9 cellular contexts compared by ENCODE assay signal in genomic region chr13:51804295-51805172, GRCh38. TPM values are rescaled to one million over a fixed set of nuclear protein-coding genes. Genes with fewer than 3 reads are reported as not detected.
DNase-seq lines count a peak whose midpoint lies in the region; ATAC-seq lines count a peak whose summit lies in the region.
"Had no signal": no experiment of that assay in that cellular context is flagged by ENCODE, and none has a peak within 500 bp of the region (broad histone marks: within the 10 kb centered on the region; RNA-seq: fewer than 3 reads in every experiment).

No MANE protein-coding gene starts in this region.

- POLR2A ChIA-PET in activated naive CD8-positive, alpha-beta T cell treated with anti-CD3 and anti-CD28 coated beads, Interleukin-2, amount 10 ng/mL, durations not matched to agents 7 days and 5 days (lab: Charles Lee) = interaction anchor here (1.3 to 1.6 kb wide), 2 partner anchors 11 to 352 kb away, joined by 4 to 8 read pairs; partner anchors contain the start of gene INTS6

- peaks cover 39 to 50% (median 44%) of the 10 kb centered on the region in 3 donors for H3K4me1 ChIP-seq in skeletal muscle tissue (ENCODE audit: control insufficient read depth in 3 of 3, insufficient read depth in 3 of 3, low read length in 3 of 3)

- ATAC-seq in activated naive CD8-positive, alpha-beta T cell treated with anti-CD3 and anti-CD28 coated beads, Interleukin-2, amount 10 ng/mL, durations not matched to agents 7 days and 5 days (ENCODE audit: low read depth) = no peak
- ATAC-seq in HG03108 (IDR thresholded peaks at IDR 0.05; ENCODE audit: unreplicated experiment) = no peak
- ATAC-seq in HG02970 (IDR thresholded peaks at IDR 0.05; ENCODE audit: low FRiP score, unreplicated experiment) = no peak

- peaks cover 36% of the 10 kb centered on the region for H3K4me1 Mint-ChIP-seq in activated naive CD8-positive, alpha-beta T cell treated with anti-CD3 and anti-CD28 coated beads, Interleukin-2, amount 10 ng/mL, durations not matched to agents 7 days and 5 days

- H3K36me3 Mint-ChIP-seq in activated naive CD8-positive, alpha-beta T cell treated with anti-CD3 and anti-CD28 coated beads, Interleukin-2, amount 10 ng/mL, durations not matched to agents 7 days and 5 days = no peaks in the 10 kb centered on the region

- peak; percentile 46 for DNase-seq in D341Med (ENCODE audit: low spot score)
- peak; percentile 55 for DNase-seq in NCI-H1092 treated with DMSO at 0.1 percent for 48 hours (lab: John Stamatoyannopoulos, UW)
- peak; percentile 52 for DNase-seq in activated naive CD8-positive, alpha-beta T cell treated with anti-CD3 and anti-CD28 coated beads, Interleukin-2, amount 10 ng/mL, durations not matched to agents 7 days and 5 days
- peak in 29 of 51 donors; percentile 14 to 89 (median 42) for DNase-seq in hypothalamus (lab: John Stamatoyannopoulos, UW)
- DNase-seq in DMS153 treated with DMSO at 0.1 percent for 48 hours (lab: John Stamatoyannopoulos, UW; ENCODE audit: unreplicated experiment) = no peak

- no peaks in the 10 kb centered on the region for H3K27me3 ChIP-seq in skeletal muscle tissue (ENCODE audit: control insufficient read depth in 3 of 3, insufficient read depth in 3 of 3, low read length in 3 of 3)

- H3K27ac ChIP-seq in skeletal muscle tissue (ENCODE audit: low read depth, low read length) = peak overlapping the region; percentile 98

- H3K4me3 Mint-ChIP-seq in activated naive CD8-positive, alpha-beta T cell treated with anti-CD3 and anti-CD28 coated beads, Interleukin-2, amount 10 ng/mL, durations not matched to agents 7 days and 5 days = peak overlapping the region; percentile 83

- peak overlapping the region; percentile 94 for H3K27ac Mint-ChIP-seq in activated naive CD8-positive, alpha-beta T cell treated with anti-CD3 and anti-CD28 coated beads, Interleukin-2, amount 10 ng/mL, durations not matched to agents 7 days and 5 days

- H3K4me3 ChIP-seq in skeletal muscle tissue (ENCODE audit: low read length in 3 of 3) = peak overlapping the region; percentile 82 to 92 (median 86)

- H3K36me3 ChIP-seq in skeletal muscle tissue (ENCODE audit: control insufficient read depth in 3 of 3, insufficient read depth in 3 of 3, low read length in 3 of 3) = no peaks in the 10 kb centered on the region

- no peaks in the 10 kb centered on the region for H3K9me3 Mint-ChIP-seq in activated naive CD8-positive, alpha-beta T cell treated with anti-CD3 and anti-CD28 coated beads, Interleukin-2, amount 10 ng/mL, durations not matched to agents 7 days and 5 days

- H3K27me3 Mint-ChIP-seq in activated naive CD8-positive, alpha-beta T cell treated with anti-CD3 and anti-CD28 coated beads, Interleukin-2, amount 10 ng/mL, durations not matched to agents 7 days and 5 days = no peaks in the 10 kb centered on the region

- H3K9me3 ChIP-seq in skeletal muscle tissue (ENCODE audit: control insufficient read depth in 3 of 3, low read length in 3 of 3) = no peaks in the 10 kb centered on the region

- H3K9ac ChIP-seq in skeletal muscle tissue (ENCODE audit: low read depth in 1 of 3, low read length in 3 of 3) = peak overlapping the region; percentile 96 to 99 (median 97)

RNA-seq across cellular contexts. Expression of gene DHRS12, which starts 0.6 kb away (rescaled TPM):
- 10 to 100 TPM; 12.6 to 13.1 TPM for total RNA-seq in activated naive CD8-positive, alpha-beta T cell treated with anti-CD3 and anti-CD28 coated beads, Interleukin-2, amount 10 ng/mL, durations not matched to agents 7 days and 5 days
- total RNA-seq in skeletal muscle tissue = 5.2 TPM

RNA-seq across cellular contexts. Expression of gene TMEM272, which starts 40.4 kb away (rescaled TPM):
- 1 to 10 TPM in 1 of 2 experiments, under 1 TPM in 1; 1.00 to 1.9 TPM for total RNA-seq in activated naive CD8-positive, alpha-beta T cell treated with anti-CD3 and anti-CD28 coated beads, Interleukin-2, amount 10 ng/mL, durations not matched to agents 7 days and 5 days
- total RNA-seq in skeletal muscle tissue = not detected
- total RNA-seq: M059J had no signal

RNA-seq across cellular contexts. Expression of gene CCDC70, which starts 57.2 kb away (rescaled TPM):
- total RNA-seq in activated naive CD8-positive, alpha-beta T cell treated with anti-CD3 and anti-CD28 coated beads, Interleukin-2, amount 10 ng/mL, durations not matched to agents 7 days and 5 days = not detected
- total RNA-seq in skeletal muscle tissue = not detected
